Comparison of ENCODE assay signal across 34 cellular contexts in the genomic region with DNA sequence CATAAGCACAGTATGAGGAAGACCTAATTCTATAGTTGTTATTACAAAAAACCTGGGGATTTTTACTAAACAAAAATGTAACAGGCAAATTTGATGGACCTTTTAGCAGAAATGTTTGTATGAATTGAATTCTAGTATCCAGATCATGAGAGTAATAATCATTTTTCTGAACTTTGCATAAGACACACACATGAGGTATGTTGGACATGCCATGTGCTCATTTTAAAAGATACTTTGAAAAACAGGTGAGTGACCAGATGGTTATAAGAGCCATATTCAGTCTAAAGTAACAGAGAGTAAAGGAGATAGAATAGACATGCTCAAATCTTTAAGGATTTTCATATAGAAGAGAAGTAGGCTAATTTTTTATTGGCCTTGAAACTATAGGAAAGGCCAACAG.
"Had no signal": no experiment of that assay in that cellular context is flagged by ENCODE, and none has a peak within 500 bp of the region (broad histone marks: within the 10 kb centered on the region; RNA-seq: fewer than 3 reads in every experiment).

No MANE protein-coding gene starts in this region.

- DNase-seq: Karpas-422, Kasumi-1, MG63, MM.1S, MV-4-11, NCI-H1048, NCI-H1092, NCI-H1092 treated with DMSO at 0.1 percent for 48 hours, NCI-H1105, NCI-H1105 treated with DMSO at 0.1 percent for 48 hours, NCI-H1417, NCI-H1417 treated with DMSO at 0.1 percent for 48 hours, NCI-H1436, NCI-H1436 treated with DMSO at 0.1 percent for 48 hours, NCI-H146, NCI-H1694, NCI-H1694 treated with DMSO at 0.1 percent for 48 hours, NCI-H187, NCI-H187 treated with DMSO at 0.1 percent for 48 hours, NCI-H1930, NCI-H2029, NCI-H2029 treated with DMSO at 0.1 percent for 48 hours, NCI-H2081, NCI-H2081 treated with DMSO at 0.1 percent for 48 hours, NCI-H2107, NCI-H2171, NCI-H2171 treated with DMSO at 0.1 percent for 48 hours, NCI-H2227 treated with DMSO at 0.1 percent for 48 hours, NCI-H226, NCI-H345, NCI-H446, NCI-H446 treated with DMSO at 0.1 percent for 48 hours, NCI-H510A, NCI-H510A treated with DMSO at 0.1 percent for 48 hours had no signal

- H3K36me3 ChIP-seq: MG63 had no signal

- H3K4me3 ChIP-seq: MG63 had no signal

- H3K27me3 ChIP-seq: MG63 had no signal

- H3K9me3 ChIP-seq: MG63 had no signal
